In genomic region chr2:206383669-206384068, GRCh38 we compare ENCODE assay signal across 28 cellular contexts.
"Had no signal": no experiment of that assay in that cellular context is flagged by ENCODE, and none has a peak within 500 bp of the region (broad histone marks: within the 10 kb centered on the region; RNA-seq: fewer than 3 reads in every experiment).

No MANE protein-coding gene starts in this region.

- H3K4me3 ChIP-seq: colonic mucosa, coronary artery, dorsolateral prefrontal cortex, esophagus muscularis mucosa, esophagus squamous epithelium, gastrocnemius medialis, gastroesophageal sphincter, heart left ventricle, heart right ventricle had no signal

- DNase-seq: colonic mucosa; cortex of kidney; dermis blood vessel endothelial cell; dorsolateral prefrontal cortex; effector CD4-positive, alpha-beta T cell; effector CD8-positive, alpha-beta T cell; effector memory CD4-positive, alpha-beta T cell; effector memory CD8-positive, alpha-beta T cell; endodermal cell; erythroblast; esophagus squamous epithelium; foreskin fibroblast; foreskin keratinocyte; foreskin melanocyte; gastrocnemius medialis; glutamatergic neuron; head of caudate nucleus; heart left ventricle; heart right ventricle had no signal

- H3K36me3 ChIP-seq: colonic mucosa, esophagus muscularis mucosa, esophagus squamous epithelium, gastrocnemius medialis, gastroesophageal sphincter, heart left ventricle, heart right ventricle had no signal

- H3K9me3 ChIP-seq: colonic mucosa had no signal

- ATAC-seq: effector memory CD8-positive, alpha-beta T cell; esophagus mucosa; foreskin keratinocyte; gastrocnemius medialis; gastroesophageal sphincter; heart left ventricle; heart right ventricle had no signal

- H3K4me1 ChIP-seq: colonic mucosa, esophagus muscularis mucosa, foreskin keratinocyte, gastroesophageal sphincter had no signal

- FAIRE-seq: colon, endometrium, endothelial cell of umbilical vein, frontal cortex had no signal

- H3K27ac ChIP-seq: colonic mucosa, coronary artery, dorsolateral prefrontal cortex, epithelial cell of prostate, esophagus muscularis mucosa, esophagus squamous epithelium, foreskin keratinocyte, gastrocnemius medialis, gastroesophageal sphincter, heart left ventricle, heart right ventricle had no signal

- H3K27me3 ChIP-seq: colonic mucosa, esophagus muscularis mucosa, esophagus squamous epithelium, foreskin keratinocyte, gastrocnemius medialis, gastroesophageal sphincter, heart left ventricle, heart right ventricle had no signal
